In genomic region chr1:201649776-201650607, GRCh38 we compare ENCODE assay signal across 8 cellular contexts.
DNase-seq lines count a peak whose midpoint lies in the region; ATAC-seq and TF ChIP-seq lines count a peak whose summit lies in the region.

No MANE protein-coding gene starts in this region.

- H4K20me1 ChIP-seq in fibroblast of lung (ENCODE audit: control insufficient read depth, extremely low read depth, insufficient read depth, low read length), result peaks cover 10% of the 10 kb centered on the region

- H3K27me3 ChIP-seq in fibroblast of lung (ENCODE audit: control insufficient read depth, insufficient read depth, low read length) (no peaks in the 10 kb centered on the region), muscle layer of colon (ENCODE audit: control insufficient read depth in 1 of 2, insufficient read depth in 2 of 2, low read length in 2 of 2) (no peaks in the 10 kb centered on the region)

- H2AFZ ChIP-seq in fibroblast of lung (ENCODE audit: low read length), result no peak overlapping the region

- ATAC-seq in GM21447 (IDR thresholded peaks at IDR 0.05; ENCODE audit: unreplicated experiment), result no peak
- no peak for ATAC-seq in HG03571 (IDR thresholded peaks at IDR 0.05; ENCODE audit: unreplicated experiment)
- ATAC-seq in GM21786 (IDR thresholded peaks at IDR 0.05; ENCODE audit: unreplicated experiment), result no peak

- H3K27ac ChIP-seq in RWPE1, result peak overlapping the region; percentile 97
- H3K27ac ChIP-seq in fibroblast of lung (ENCODE audit: insufficient read depth, low read length), result peak overlapping the region; percentile 83
- peak overlapping the region; percentile 62 for H3K27ac ChIP-seq in muscle layer of colon (ENCODE audit: low read depth, low read length)

- no peaks in the 10 kb centered on the region for H3K9me3 ChIP-seq in fibroblast of lung (ENCODE audit: control insufficient read depth, insufficient read depth, low read depth, low read length)
- no peaks in the 10 kb centered on the region for H3K9me3 ChIP-seq in muscle layer of colon (ENCODE audit: low read length)

- TF ChIP-seq CTCF in RWPE1 (conservative IDR thresholded peaks at IDR 0.05; ENCODE audit: low read depth) (no peak), fibroblast of lung (conservative IDR thresholded peaks at IDR 0.05 in 1 of 2, IDR thresholded peaks at IDR 0.05 in 1 of 2; ENCODE audit: low read depth in 1 of 2, low read length in 2 of 2) (no peak)

- H3K4me2 ChIP-seq in fibroblast of lung (ENCODE audit: extremely low read depth, insufficient read depth, low read length), result peak overlapping the region; percentile 96

- CTCF ChIA-PET in RWPE1 (lab: Yijun Ruan, JAX), result interaction anchor here (0.6 to 2.9 kb wide), 7 partner anchors 9 to 143 kb away, joined by 3 to 13 read pairs (median 4); no protein-coding TSS in a partner anchor

- peak overlapping the region; percentile 76 to 92 (median 78) for H3K4me3 ChIP-seq in fibroblast of lung (replicated peaks in 1 of 4; ENCODE audit: control extremely low read depth in 1 of 4, insufficient read depth in 1 of 4, low read depth in 3 of 4, low read length in 4 of 4)
- peak overlapping the region; percentile 56 to 75 for H3K4me3 ChIP-seq in muscle layer of colon (ENCODE audit: low read depth in 1 of 2, low read length in 2 of 2)

- peaks cover 19% of the 10 kb centered on the region for H3K36me3 ChIP-seq in fibroblast of lung (ENCODE audit: control insufficient read depth, insufficient read depth, low read length)
- H3K36me3 ChIP-seq in muscle layer of colon (ENCODE audit: insufficient read depth, low read length), result no peaks in the 10 kb centered on the region

- DNase-seq in stimulated activated CD4-positive, alpha-beta T cell treated with anti-CD3 and anti-CD28 coated beads, Interleukin-15, amount 100 ng/mL, for 24 hours, result peak; percentile 31
- DNase-seq in stimulated activated CD4-positive, alpha-beta T cell treated with anti-CD3 and anti-CD28 coated beads, Interleukin-1b, Interleukin-23, amount 100 ng/mL, for 48 hours, result no peak
- DNase-seq in RWPE1 (ENCODE audit: low spot score), result peak; percentile 87
- DNase-seq in fibroblast of lung (ENCODE audit: low read depth in 2 of 2), result peak; percentile 81 to 82

- H3K79me2 ChIP-seq in fibroblast of lung (ENCODE audit: control insufficient read depth, insufficient read depth, low read length), result peaks cover 87% of the 10 kb centered on the region

- H3K9ac ChIP-seq in fibroblast of lung (ENCODE audit: insufficient read depth, low read length) (peak overlapping the region; percentile 96), muscle layer of colon (ENCODE audit: low read length) (no peak overlapping the region)

- H3K4me1 ChIP-seq in fibroblast of lung (ENCODE audit: control insufficient read depth, extremely low read depth, insufficient read depth, low read length), result peaks cover 48% of the 10 kb centered on the region
- H3K4me1 ChIP-seq in muscle layer of colon (ENCODE audit: insufficient read depth, low read length), result peaks cover 21% of the 10 kb centered on the region

- POLR2A ChIA-PET in RWPE1 (lab: Yijun Ruan, JAX; ENCODE audit: low non-redundant PET), result interaction anchor here (0.6 to 0.8 kb wide), 2 partner anchors 139 to 233 kb away, joined by 3 to 4 read pairs; no protein-coding TSS in a partner anchor
